ENCODE assay signal across 14 cellular contexts in genomic region chr12:124233041-124233836, GRCh38.
DNase-seq lines count a peak whose midpoint lies in the region; ATAC-seq and TF ChIP-seq lines count a peak whose summit lies in the region.
"Had no signal": no experiment of that assay in that cellular context is flagged by ENCODE, and none has a peak within 500 bp of the region (broad histone marks: within the 10 kb centered on the region; RNA-seq: fewer than 3 reads in every experiment).

No MANE protein-coding gene starts in this region.

- no peak for TF ChIP-seq POLR2A in transverse colon (IDR thresholded peaks at IDR 0.05)

- H3K4me2 ChIP-seq in hepatocyte, result peak overlapping the region; percentile 60

- no peak for TF ChIP-seq EP300 in transverse colon (IDR thresholded peaks at IDR 0.05; ENCODE audit: low read depth)

- H3K4me1 Mint-ChIP-seq in effector memory CD8-positive, alpha-beta T cell (ENCODE audit: low read depth in 2 of 2), result peaks cover 0 to 2% of the 10 kb centered on the region in 2 donors
- H3K4me1 Mint-ChIP-seq in immature natural killer cell, result no peaks in the 10 kb centered on the region

- H3K79me2 ChIP-seq in hepatocyte, result no peaks in the 10 kb centered on the region

- DNase-seq in NCI-H146 (lab: John Stamatoyannopoulos, UW) (peak; percentile 18), NCI-H146 treated with DMSO at 0.1 percent for 48 hours (lab: John Stamatoyannopoulos, UW; ENCODE audit: unreplicated experiment) (no peak), amniotic epithelial cell (ENCODE audit: low read depth) (peak; percentile 99), hepatocyte (ENCODE audit: low spot score) (peak; percentile 65), transverse colon (no peak), immature natural killer cell (no peak)
- no peak for DNase-seq in effector memory CD8-positive, alpha-beta T cell
- DNase-seq: activated CD4-positive, CD25-positive, alpha-beta regulatory T cell treated with anti-CD3 and anti-CD28 coated beads, Interleukin-2, amount 50 U/mL, for 72 hours; activated gamma-delta T cell; NCI-H2029; right lobe of liver had no signal

- WGBS in hepatocyte (ENCODE audit: low lambda C conversion rate, missing lambda C conversion rate), result 67% methylated on average over 5 of the region's 5 CpGs
- 71 to 74% methylated on average over 4 to 5 of the region's 5 CpGs for WGBS in transverse colon (ENCODE audit: low coverage in 1 of 2), 2 donors

- H3K9me3 ChIP-seq in hepatocyte (ENCODE audit: low read depth) (peaks cover 5% of the 10 kb centered on the region), transverse colon (no peaks in the 10 kb centered on the region)
- H3K9me3 ChIP-seq: right lobe of liver had no signal

- peak overlapping the region; percentile 95 for H3K27ac ChIP-seq in hepatocyte
- peak overlapping the region in 3 of 4 donors; percentile 53 to 82 (median 67) for H3K27ac ChIP-seq in transverse colon
- H3K27ac ChIP-seq: 22Rv1, right lobe of liver had no signal

- in situ Hi-C loops in transverse colon (cut with MboI; ENCODE audit: low pct_ligation_motif_present in 1 of 4, low pct_unique_long_range_greater_than_20kb in 1 of 4, low sequenced_read_pairs in 3 of 4), result no loop called here

- no peaks in the 10 kb centered on the region for H3K27me3 ChIP-seq in hepatocyte
- no peaks in the 10 kb centered on the region for H3K27me3 ChIP-seq in transverse colon
- H3K27me3 ChIP-seq: right lobe of liver had no signal

- H3K36me3 Mint-ChIP-seq in effector memory CD8-positive, alpha-beta T cell (ENCODE audit: insufficient read depth), result no peaks in the 10 kb centered on the region
- peaks cover 0 to 3% (median 0%) of the 10 kb centered on the region in 3 donors for H3K36me3 Mint-ChIP-seq in immature natural killer cell

- H3K27me3 Mint-ChIP-seq in effector memory CD8-positive, alpha-beta T cell, result peaks cover 22 to 59% of the 10 kb centered on the region in 2 donors
- peaks cover 2 to 8% (median 8%) of the 10 kb centered on the region in 3 donors for H3K27me3 Mint-ChIP-seq in immature natural killer cell (ENCODE audit: low read depth in 3 of 3)

- no peak overlapping the region for H3K4me3 Mint-ChIP-seq in effector memory CD8-positive, alpha-beta T cell
- no peak overlapping the region for H3K4me3 Mint-ChIP-seq in immature natural killer cell

- H3K27ac Mint-ChIP-seq in effector memory CD8-positive, alpha-beta T cell, result no peak overlapping the region
- peak overlapping the region in 1 of 6 donors; percentile 30 for H3K27ac Mint-ChIP-seq in immature natural killer cell

- H3K9me3 Mint-ChIP-seq in effector memory CD8-positive, alpha-beta T cell, result peaks cover 4 to 8% of the 10 kb centered on the region in 2 donors
- peaks cover 0 to 4% (median 0%) of the 10 kb centered on the region in 6 donors for H3K9me3 Mint-ChIP-seq in immature natural killer cell

- H3K36me3 ChIP-seq in hepatocyte (replicated peaks; ENCODE audit: insufficient read depth, low read depth) (no peaks in the 10 kb centered on the region), transverse colon (no peaks in the 10 kb centered on the region)
- H3K36me3 ChIP-seq: right lobe of liver had no signal

- H3K4me3 ChIP-seq in hepatocyte (no peak overlapping the region), transverse colon (no peak overlapping the region)
- H3K4me3 ChIP-seq: right lobe of liver had no signal

- H3K4me1 ChIP-seq in hepatocyte (ENCODE audit: insufficient read depth) (peaks cover 17% of the 10 kb centered on the region), transverse colon (peaks cover 0 to 36% (median 26%) of the 10 kb centered on the region in 4 donors)
- H3K4me1 ChIP-seq: right lobe of liver had no signal

- no peaks in the 10 kb centered on the region for H3K9me2 ChIP-seq in hepatocyte (replicated peaks; ENCODE audit: insufficient read depth)

- H2AFZ ChIP-seq in hepatocyte, result no peak overlapping the region

- no peak for ATAC-seq in effector memory CD8-positive, alpha-beta T cell (replicated peaks)
- ATAC-seq in GM19351 (IDR thresholded peaks at IDR 0.05; ENCODE audit: unreplicated experiment), result no peak
- ATAC-seq: left lobe of liver had no signal

- no peaks in the 10 kb centered on the region for H4K20me1 ChIP-seq in hepatocyte (ENCODE audit: insufficient read depth, poor library complexity, severe bottlenecking)

- intact Hi-C loops in transverse colon (cut with DNase I; ENCODE audit: low total_unique reads), result no loop called here

- no peak for TF ChIP-seq CTCF in hepatocyte (IDR thresholded peaks at IDR 0.05; ENCODE audit: poor library complexity)
- no peak for TF ChIP-seq CTCF in transverse colon (IDR thresholded peaks at IDR 0.05)

Comparison
In these comparisons a context has a peak if more than half of its experiments do, and no peak if none do; other contexts are left out.
1. DNase-seq: peak in NCI-H146 (single experiment), amniotic epithelial cell (single experiment) and hepatocyte (single experiment); none in NCI-H146 treated with DMSO at 0.1 percent for 48 hours (single experiment), transverse colon (single experiment), effector memory CD8-positive, alpha-beta T cell (0 of 3) and immature natural killer cell (0 of 3).